26 cellular contexts compared by ENCODE assay signal in the genomic region with DNA sequence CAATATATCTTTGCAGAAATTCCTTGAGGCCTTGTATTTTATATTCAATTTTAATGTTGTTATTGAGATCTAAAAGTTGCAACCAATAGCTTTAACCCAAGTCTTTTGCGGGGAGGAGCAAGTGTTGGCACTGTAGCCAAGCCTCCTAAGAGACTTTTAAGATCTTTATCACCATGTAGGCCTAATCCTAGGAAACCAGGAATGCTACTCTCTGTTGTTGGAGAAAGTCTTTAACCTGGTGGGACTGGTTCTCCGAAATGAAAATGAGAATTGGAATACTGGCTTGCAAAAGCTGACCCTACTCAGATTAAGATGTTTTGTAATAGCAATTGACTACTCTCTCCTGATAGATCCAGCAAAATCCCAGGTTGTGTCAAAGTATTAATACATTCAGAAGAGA. TPM values are rescaled to one million over a fixed set of nuclear protein-coding genes. Genes with fewer than 3 reads are reported as not detected.
"Had no signal": no experiment of that assay in that cellular context is flagged by ENCODE, and none has a peak within 500 bp of the region (broad histone marks: within the 10 kb centered on the region; RNA-seq: fewer than 3 reads in every experiment).

No MANE protein-coding gene starts in this region.

- H3K36me3 ChIP-seq: left lung, lower lobe of right lung, pancreas, prostate gland, sigmoid colon, spleen, suprapubic skin, thoracic aorta, tibial artery, uterus had no signal

- H3K4me3 ChIP-seq: left lung, lower lobe of right lung, mucosa of descending colon, pancreas, prostate gland, sigmoid colon, spleen, suprapubic skin, thoracic aorta, tibial artery, uterus had no signal

- H3K27me3 ChIP-seq: left lung, pancreas, sigmoid colon, suprapubic skin, tibial artery, uterus had no signal

- H3K27ac ChIP-seq: left lung, lower lobe of right lung, pancreas, prostate gland, sigmoid colon, spleen, suprapubic skin, thoracic aorta, tibial artery, uterus had no signal

- ATAC-seq: left colon; left lung; lower lobe of right lung; mucosa of descending colon; naive thymus-derived CD4-positive, alpha-beta T cell; natural killer cell treated with Interleukin-12 subunit alpha and Interleukin-12 subunit beta and Interleukin-15 and Interleukin-18, amount 100 ng/mL, for 72 hours; pancreas; right cardiac atrium; stimulated activated effector memory CD8-positive, alpha-beta T cell treated with anti-CD3 and anti-CD28 coated beads, Interleukin-12 subunit alpha, Interleukin-12 subunit beta, amount 100 ng/mL, for 72 hours had no signal

- H3K9me3 ChIP-seq: left lung, lower lobe of right lung, mucosa of descending colon, pancreas, prostate gland, sigmoid colon, spleen, suprapubic skin, thoracic aorta, tibial artery, uterus had no signal

- H3K4me1 ChIP-seq: left lung, lower lobe of right lung, pancreas, prostate gland, sigmoid colon, spleen, suprapubic skin, uterus had no signal

- DNase-seq: hypothalamus; immature natural killer cell; kidney; left colon; left lung; lower lobe of right lung; midbrain; mucosa of descending colon; naive thymus-derived CD4-positive, alpha-beta T cell; pancreas; posterior cingulate gyrus; retina; right cardiac atrium; sigmoid colon; small intestine; spleen; stimulated activated CD4-positive, alpha-beta T cell treated with anti-CD3 and anti-CD28 coated beads, Interleukin-4, amount 100 ng/mL, for 24 hours; stimulated activated naive CD4-positive, alpha-beta T cell; tibial artery; uterus had no signal

RNA-seq across cellular contexts. Expression of a gene that starts 25.8 kb away (rescaled TPM):
- total RNA-seq: mesenteric fat pad had no signal
- polyA plus RNA-seq: naive thymus-derived CD4-positive, alpha-beta T cell had no signal
